Comparison of ENCODE assay signal across 21 cellular contexts in the genomic region with DNA sequence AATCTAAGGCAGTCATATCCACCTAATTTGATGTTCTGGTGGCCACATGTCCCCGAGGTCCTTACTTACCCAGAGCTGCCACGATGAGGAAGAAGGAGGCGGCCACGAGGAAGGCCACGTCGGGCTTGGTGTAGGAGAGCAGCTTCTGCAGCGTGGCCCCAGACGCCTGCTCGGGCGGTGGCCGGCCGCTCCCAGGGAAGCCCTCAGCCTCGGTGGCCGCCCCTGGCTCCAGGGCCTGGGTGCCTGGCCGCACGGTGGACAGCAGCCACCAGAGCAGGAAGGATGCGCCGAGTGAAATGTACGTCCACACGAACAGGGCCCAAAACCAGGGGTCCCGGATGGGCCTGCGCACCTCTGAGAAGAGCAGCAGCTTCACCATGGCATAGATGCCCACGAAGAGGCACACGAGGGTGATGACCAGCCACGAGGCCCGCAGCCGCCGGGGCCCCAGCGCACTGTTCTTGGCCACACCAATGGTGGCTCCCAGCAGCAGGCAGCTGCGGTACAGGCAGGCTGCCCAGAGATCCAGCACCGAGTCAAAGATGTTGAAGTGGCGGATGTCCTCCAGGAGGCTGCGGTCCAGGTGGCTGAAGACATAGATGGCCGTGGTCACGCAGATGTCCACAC.
"Had no signal": no experiment of that assay in that cellular context is flagged by ENCODE, and none has a peak within 500 bp of the region (broad histone marks: within the 10 kb centered on the region; RNA-seq: fewer than 3 reads in every experiment).

No MANE protein-coding gene starts in this region.

- H3K27ac ChIP-seq: SK-N-MC had no signal

- DNase-seq: IMR-90, Karpas-422, KG1, MG63, NCI-H1092, NCI-H1105 treated with DMSO at 0.1 percent for 48 hours, NCI-H1417 treated with DMSO at 0.1 percent for 48 hours, NCI-H146, NCI-H1694 treated with DMSO at 0.1 percent for 48 hours, NCI-H1930, NCI-H2081, NCI-H2107, NCI-H2227 treated with DMSO at 0.1 percent for 48 hours, NCI-H524, NCI-H526 treated with DMSO at 0.1 percent for 48 hours, NCI-H774, RPMI8226, SIG-M5 had no signal

- H3K9me3 ChIP-seq: MG63, SJSA1 had no signal

- H3K4me3 ChIP-seq: MG63, SJSA1, SK-N-MC had no signal

- H3K27me3 ChIP-seq: MG63, SJSA1 had no signal

- ATAC-seq: HepG2 had no signal
